ENCODE assay signal across 1 cellular context in the genomic region with DNA sequence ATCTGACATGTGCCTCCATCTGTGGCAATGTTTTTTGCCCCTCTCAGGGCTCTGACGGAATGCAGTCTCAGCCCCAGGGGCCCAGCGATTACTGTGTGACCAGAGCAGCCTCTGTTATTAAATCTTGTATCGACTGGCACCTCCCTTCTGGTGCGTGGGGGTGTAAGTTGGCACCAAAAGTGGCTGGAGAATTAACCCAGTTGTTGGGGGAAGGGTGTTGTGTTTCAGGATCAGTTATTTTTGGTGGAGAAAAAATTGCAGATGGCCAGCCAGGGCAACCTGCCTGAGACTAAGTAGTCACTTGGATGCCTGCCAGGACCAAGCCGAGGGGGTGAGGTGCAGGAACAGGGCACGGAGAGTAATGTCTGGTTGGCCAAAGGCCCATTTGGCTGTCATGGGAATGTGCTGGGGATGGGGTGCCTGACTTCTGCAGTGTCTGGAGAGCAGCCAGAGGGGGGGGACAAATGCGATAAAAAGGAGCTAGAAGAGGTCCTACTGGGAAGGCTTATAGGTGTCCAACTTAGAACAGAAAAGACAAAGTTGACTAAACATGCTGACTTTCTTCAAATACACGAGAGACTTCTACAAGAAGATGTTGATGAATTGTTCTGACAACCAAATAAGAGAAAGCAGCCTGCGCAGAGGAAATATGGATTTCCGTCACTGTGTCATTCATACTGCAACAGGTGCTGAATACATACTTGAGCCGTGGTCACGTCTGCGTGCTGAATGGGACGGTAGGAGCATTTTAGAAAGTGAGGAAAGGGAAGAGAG.
TF ChIP-seq lines count a peak whose summit lies in the region.

No MANE protein-coding gene starts in this region.

TF ChIP-seq in HEK293, 187 proteins besides CTCF, POLR2A, EP300 and RAD21 (continued from another document and continues in another):
- TF ChIP-seq YY1 (tag by site-specific recombination; IDR thresholded peaks at IDR 0.05) (peak; percentile 50; the same call in 1 of the 2 replicates), ZNF174 (tag by site-specific recombination; IDR thresholded peaks at IDR 0.05) (no peak), BCL11B (tag by site-specific recombination; IDR thresholded peaks at IDR 0.05; ENCODE audit: low read depth) (no peak), ZNF501 (tag by site-specific recombination; IDR thresholded peaks at IDR 0.05) (peak; percentile 79), GLIS1 (tag by site-specific recombination; IDR thresholded peaks at IDR 0.05) (peak; percentile 93), ZNF600 (tag by site-specific recombination; IDR thresholded peaks at IDR 0.05) (peak; percentile 76), PRDM1 (tag by site-specific recombination; IDR thresholded peaks at IDR 0.05) (peak; percentile 76), ZNF2 (tag by site-specific recombination; IDR thresholded peaks at IDR 0.05) (peak; percentile 45), ZNF341 (tag by site-specific recombination; IDR thresholded peaks at IDR 0.05; ENCODE audit: low read depth) (peak; percentile 96), ZNF404 (tag by site-specific recombination; IDR thresholded peaks at IDR 0.05) (no peak), MEIS1 (CRISPR knock-in tag; IDR thresholded peaks at IDR 0.05; ENCODE audit: borderline replicate concordance) (no peak), ZNF776 (tag by site-specific recombination; IDR thresholded peaks at IDR 0.05; ENCODE audit: borderline replicate concordance) (no peak), ZNF555 (tag by site-specific recombination; conservative IDR thresholded peaks at IDR 0.05) (no peak), KLF9 (tag by site-specific recombination; IDR thresholded peaks at IDR 0.05; ENCODE audit: low read depth) (no peak), SP2 (tag by site-specific recombination; IDR thresholded peaks at IDR 0.05) (no peak), SCRT1 (tag by site-specific recombination; IDR thresholded peaks at IDR 0.05; ENCODE audit: borderline replicate concordance) (peak; percentile 77; the same call in 1 of the 2 replicates), ZNF202 (tag by site-specific recombination; IDR thresholded peaks at IDR 0.05; ENCODE audit: borderline replicate concordance) (no peak), ZNF146 (tag by site-specific recombination; IDR thresholded peaks at IDR 0.05) (no peak), ZNF843 (tag by site-specific recombination; IDR thresholded peaks at IDR 0.05) (peak; percentile 41), ZNF830 (tag by site-specific recombination; IDR thresholded peaks at IDR 0.05; ENCODE audit: low read depth) (no peak), ZBTB17 (tag by site-specific recombination; IDR thresholded peaks at IDR 0.05) (peak; percentile 85), ZNF132 (tag by site-specific recombination; IDR thresholded peaks at IDR 0.05; ENCODE audit: borderline replicate concordance) (no peak), SALL2 (tag by site-specific recombination; IDR thresholded peaks at IDR 0.05; ENCODE audit: borderline replicate concordance) (no peak), ZNF302 (tag by site-specific recombination; IDR thresholded peaks at IDR 0.05; ENCODE audit: low read depth) (no peak), ZNF747 (tag by site-specific recombination; IDR thresholded peaks at IDR 0.05) (no peak), ZNF624 (tag by site-specific recombination; IDR thresholded peaks at IDR 0.05) (no peak), ZNF169 (tag by site-specific recombination; IDR thresholded peaks at IDR 0.05) (no peak), ZFHX2 (tag by site-specific recombination; conservative IDR thresholded peaks at IDR 0.05) (peak; percentile 46; the same call in 1 of the 2 replicates)
- TF ChIP-seq, protein P1, sequence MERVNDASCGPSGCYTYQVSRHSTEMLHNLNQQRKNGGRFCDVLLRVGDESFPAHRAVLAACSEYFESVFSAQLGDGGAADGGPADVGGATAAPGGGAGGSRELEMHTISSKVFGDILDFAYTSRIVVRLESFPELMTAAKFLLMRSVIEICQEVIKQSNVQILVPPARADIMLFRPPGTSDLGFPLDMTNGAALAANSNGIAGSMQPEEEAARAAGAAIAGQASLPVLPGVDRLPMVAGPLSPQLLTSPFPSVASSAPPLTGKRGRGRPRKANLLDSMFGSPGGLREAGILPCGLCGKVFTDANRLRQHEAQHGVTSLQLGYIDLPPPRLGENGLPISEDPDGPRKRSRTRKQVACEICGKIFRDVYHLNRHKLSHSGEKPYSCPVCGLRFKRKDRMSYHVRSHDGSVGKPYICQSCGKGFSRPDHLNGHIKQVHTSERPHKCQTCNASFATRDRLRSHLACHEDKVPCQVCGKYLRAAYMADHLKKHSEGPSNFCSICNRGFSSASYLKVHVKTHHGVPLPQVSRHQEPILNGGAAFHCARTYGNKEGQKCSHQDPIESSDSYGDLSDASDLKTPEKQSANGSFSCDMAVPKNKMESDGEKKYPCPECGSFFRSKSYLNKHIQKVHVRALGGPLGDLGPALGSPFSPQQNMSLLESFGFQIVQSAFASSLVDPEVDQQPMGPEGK (tag by site-specific recombination; IDR thresholded peaks at IDR 0.05) = peak; percentile 89
- TF ChIP-seq, protein P2, sequence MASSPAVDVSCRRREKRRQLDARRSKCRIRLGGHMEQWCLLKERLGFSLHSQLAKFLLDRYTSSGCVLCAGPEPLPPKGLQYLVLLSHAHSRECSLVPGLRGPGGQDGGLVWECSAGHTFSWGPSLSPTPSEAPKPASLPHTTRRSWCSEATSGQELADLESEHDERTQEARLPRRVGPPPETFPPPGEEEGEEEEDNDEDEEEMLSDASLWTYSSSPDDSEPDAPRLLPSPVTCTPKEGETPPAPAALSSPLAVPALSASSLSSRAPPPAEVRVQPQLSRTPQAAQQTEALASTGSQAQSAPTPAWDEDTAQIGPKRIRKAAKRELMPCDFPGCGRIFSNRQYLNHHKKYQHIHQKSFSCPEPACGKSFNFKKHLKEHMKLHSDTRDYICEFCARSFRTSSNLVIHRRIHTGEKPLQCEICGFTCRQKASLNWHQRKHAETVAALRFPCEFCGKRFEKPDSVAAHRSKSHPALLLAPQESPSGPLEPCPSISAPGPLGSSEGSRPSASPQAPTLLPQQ (tag by site-specific recombination; IDR thresholded peaks at IDR 0.05) = peak; percentile 49; the same call in 1 of the 2 replicates
- TF ChIP-seq, protein P3, sequence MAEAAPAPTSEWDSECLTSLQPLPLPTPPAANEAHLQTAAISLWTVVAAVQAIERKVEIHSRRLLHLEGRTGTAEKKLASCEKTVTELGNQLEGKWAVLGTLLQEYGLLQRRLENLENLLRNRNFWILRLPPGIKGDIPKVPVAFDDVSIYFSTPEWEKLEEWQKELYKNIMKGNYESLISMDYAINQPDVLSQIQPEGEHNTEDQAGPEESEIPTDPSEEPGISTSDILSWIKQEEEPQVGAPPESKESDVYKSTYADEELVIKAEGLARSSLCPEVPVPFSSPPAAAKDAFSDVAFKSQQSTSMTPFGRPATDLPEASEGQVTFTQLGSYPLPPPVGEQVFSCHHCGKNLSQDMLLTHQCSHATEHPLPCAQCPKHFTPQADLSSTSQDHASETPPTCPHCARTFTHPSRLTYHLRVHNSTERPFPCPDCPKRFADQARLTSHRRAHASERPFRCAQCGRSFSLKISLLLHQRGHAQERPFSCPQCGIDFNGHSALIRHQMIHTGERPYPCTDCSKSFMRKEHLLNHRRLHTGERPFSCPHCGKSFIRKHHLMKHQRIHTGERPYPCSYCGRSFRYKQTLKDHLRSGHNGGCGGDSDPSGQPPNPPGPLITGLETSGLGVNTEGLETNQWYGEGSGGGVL (tag by site-specific recombination; IDR thresholded peaks at IDR 0.05) = no peak
- TF ChIP-seq, protein P4, sequence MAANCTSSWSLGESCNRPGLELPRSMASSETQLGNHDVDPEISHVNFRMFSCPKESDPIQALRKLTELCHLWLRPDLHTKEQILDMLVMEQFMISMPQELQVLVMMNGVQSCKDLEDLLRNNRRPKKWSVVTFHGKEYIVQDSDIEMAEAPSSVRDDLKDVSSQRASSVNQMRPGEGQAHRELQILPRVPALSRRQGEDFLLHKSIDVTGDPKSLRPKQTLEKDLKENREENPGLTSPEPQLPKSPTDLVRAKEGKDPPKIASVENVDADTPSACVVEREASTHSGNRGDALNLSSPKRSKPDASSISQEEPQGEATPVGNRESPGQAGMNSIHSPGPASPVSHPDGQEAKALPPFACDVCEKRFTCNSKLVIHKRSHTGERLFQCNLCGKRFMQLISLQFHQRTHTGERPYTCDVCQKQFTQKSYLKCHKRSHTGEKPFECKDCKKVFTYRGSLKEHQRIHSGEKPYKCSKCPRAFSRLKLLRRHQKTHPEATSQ (tag by site-specific recombination; IDR thresholded peaks at IDR 0.05) = no peak
- TF ChIP-seq, protein P5, sequence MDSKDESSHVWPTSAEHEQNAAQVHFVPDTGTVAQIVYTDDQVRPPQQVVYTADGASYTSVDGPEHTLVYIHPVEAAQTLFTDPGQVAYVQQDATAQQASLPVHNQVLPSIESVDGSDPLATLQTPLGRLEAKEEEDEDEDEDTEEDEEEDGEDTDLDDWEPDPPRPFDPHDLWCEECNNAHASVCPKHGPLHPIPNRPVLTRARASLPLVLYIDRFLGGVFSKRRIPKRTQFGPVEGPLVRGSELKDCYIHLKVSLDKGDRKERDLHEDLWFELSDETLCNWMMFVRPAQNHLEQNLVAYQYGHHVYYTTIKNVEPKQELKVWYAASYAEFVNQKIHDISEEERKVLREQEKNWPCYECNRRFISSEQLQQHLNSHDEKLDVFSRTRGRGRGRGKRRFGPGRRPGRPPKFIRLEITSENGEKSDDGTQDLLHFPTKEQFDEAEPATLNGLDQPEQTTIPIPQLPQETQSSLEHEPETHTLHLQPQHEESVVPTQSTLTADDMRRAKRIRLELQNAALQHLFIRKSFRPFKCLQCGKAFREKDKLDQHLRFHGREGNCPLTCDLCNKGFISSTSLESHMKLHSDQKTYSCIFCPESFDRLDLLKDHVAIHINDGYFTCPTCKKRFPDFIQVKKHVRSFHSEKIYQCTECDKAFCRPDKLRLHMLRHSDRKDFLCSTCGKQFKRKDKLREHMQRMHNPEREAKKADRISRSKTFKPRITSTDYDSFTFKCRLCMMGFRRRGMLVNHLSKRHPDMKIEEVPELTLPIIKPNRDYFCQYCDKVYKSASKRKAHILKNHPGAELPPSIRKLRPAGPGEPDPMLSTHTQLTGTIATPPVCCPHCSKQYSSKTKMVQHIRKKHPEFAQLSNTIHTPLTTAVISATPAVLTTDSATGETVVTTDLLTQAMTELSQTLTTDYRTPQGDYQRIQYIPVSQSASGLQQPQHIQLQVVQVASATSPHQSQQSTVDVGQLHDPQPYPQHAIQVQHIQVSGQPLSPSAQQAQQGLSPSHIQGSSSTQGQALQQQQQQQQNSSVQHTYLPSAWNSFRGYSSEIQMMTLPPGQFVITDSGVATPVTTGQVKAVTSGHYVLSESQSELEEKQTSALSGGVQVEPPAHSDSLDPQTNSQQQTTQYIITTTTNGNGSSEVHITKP (tag by site-specific recombination; IDR thresholded peaks at IDR 0.05) = peak; percentile 69
- TF ChIP-seq, protein P6, sequence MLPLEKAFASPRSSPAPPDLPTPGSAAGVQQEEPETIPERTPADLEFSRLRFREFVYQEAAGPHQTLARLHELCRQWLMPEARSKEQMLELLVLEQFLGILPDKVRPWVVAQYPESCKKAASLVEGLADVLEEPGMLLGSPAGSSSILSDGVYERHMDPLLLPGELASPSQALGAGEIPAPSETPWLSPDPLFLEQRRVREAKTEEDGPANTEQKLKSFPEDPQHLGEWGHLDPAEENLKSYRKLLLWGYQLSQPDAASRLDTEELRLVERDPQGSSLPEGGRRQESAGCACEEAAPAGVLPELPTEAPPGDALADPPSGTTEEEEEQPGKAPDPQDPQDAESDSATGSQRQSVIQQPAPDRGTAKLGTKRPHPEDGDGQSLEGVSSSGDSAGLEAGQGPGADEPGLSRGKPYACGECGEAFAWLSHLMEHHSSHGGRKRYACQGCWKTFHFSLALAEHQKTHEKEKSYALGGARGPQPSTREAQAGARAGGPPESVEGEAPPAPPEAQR (tag by site-specific recombination; IDR thresholded peaks at IDR 0.05) = no peak
- TF ChIP-seq, protein P7, sequence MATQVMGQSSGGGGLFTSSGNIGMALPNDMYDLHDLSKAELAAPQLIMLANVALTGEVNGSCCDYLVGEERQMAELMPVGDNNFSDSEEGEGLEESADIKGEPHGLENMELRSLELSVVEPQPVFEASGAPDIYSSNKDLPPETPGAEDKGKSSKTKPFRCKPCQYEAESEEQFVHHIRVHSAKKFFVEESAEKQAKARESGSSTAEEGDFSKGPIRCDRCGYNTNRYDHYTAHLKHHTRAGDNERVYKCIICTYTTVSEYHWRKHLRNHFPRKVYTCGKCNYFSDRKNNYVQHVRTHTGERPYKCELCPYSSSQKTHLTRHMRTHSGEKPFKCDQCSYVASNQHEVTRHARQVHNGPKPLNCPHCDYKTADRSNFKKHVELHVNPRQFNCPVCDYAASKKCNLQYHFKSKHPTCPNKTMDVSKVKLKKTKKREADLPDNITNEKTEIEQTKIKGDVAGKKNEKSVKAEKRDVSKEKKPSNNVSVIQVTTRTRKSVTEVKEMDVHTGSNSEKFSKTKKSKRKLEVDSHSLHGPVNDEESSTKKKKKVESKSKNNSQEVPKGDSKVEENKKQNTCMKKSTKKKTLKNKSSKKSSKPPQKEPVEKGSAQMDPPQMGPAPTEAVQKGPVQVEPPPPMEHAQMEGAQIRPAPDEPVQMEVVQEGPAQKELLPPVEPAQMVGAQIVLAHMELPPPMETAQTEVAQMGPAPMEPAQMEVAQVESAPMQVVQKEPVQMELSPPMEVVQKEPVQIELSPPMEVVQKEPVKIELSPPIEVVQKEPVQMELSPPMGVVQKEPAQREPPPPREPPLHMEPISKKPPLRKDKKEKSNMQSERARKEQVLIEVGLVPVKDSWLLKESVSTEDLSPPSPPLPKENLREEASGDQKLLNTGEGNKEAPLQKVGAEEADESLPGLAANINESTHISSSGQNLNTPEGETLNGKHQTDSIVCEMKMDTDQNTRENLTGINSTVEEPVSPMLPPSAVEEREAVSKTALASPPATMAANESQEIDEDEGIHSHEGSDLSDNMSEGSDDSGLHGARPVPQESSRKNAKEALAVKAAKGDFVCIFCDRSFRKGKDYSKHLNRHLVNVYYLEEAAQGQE (tag by site-specific recombination; IDR thresholded peaks at IDR 0.05) = no peak; the same call in 1 of the 2 replicates
- TF ChIP-seq, protein P8, sequence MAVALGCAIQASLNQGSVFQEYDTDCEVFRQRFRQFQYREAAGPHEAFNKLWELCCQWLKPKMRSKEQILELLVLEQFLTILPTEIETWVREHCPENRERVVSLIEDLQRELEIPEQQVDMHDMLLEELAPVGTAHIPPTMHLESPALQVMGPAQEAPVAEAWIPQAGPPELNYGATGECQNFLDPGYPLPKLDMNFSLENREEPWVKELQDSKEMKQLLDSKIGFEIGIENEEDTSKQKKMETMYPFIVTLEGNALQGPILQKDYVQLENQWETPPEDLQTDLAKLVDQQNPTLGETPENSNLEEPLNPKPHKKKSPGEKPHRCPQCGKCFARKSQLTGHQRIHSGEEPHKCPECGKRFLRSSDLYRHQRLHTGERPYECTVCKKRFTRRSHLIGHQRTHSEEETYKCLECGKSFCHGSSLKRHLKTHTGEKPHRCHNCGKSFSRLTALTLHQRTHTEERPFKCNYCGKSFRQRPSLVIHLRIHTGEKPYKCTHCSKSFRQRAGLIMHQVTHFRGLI (tag by site-specific recombination; IDR thresholded peaks at IDR 0.05) = 0 out of 2 replicates have a peak, but pooled peaks have one; percentile 35
- TF ChIP-seq, protein P9, sequence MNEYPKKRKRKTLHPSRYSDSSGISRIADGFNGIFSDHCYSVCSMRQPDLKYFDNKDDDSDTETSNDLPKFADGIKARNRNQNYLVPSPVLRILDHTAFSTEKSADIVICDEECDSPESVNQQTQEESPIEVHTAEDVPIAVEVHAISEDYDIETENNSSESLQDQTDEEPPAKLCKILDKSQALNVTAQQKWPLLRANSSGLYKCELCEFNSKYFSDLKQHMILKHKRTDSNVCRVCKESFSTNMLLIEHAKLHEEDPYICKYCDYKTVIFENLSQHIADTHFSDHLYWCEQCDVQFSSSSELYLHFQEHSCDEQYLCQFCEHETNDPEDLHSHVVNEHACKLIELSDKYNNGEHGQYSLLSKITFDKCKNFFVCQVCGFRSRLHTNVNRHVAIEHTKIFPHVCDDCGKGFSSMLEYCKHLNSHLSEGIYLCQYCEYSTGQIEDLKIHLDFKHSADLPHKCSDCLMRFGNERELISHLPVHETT (tag by site-specific recombination; IDR thresholded peaks at IDR 0.05) = no peak
